Comparison of ENCODE assay signal across 8 cellular contexts in genomic region chr4:87058272-87059073, GRCh38.
A peak's percentile ranks its signal among the peaks of the same experiment; 100 is the strongest.
DNase-seq lines count a peak whose midpoint lies in the region; ATAC-seq and TF ChIP-seq lines count a peak whose summit lies in the region.

No MANE protein-coding gene starts in this region.

- peak; percentile 45 for DNase-seq in Caki2 (ENCODE audit: low read depth)
- DNase-seq in activated CD8-positive, alpha-beta memory T cell treated with anti-CD3 and anti-CD28 coated beads, Interleukin-2, amount 10 ng/mL, durations not matched to agents 7 days and 5 days: peak; percentile 50
- DNase-seq in left ventricle myocardium inferior: no peak
- DNase-seq in stimulated activated CD4-positive, alpha-beta T cell treated with anti-CD3 and anti-CD28 coated beads, Interleukin-1b, Interleukin-23, amount 100 ng/mL, for 4 hours (ENCODE audit: low read depth in 2 of 2): peak; percentile 34 to 42
- no peak for DNase-seq in KBM-7
- no peak for DNase-seq in NCI-H345 (lab: John Stamatoyannopoulos, UW)

- peak overlapping the region; percentile 83 for H3K27ac ChIP-seq in left ventricle myocardium inferior (replicated peaks)

- in situ Hi-C loops in Caki2 (cut with HindIII; ENCODE audit: low pct_unique_long_range_greater_than_20kb, low sequenced_read_pairs) (no loop called here), KBM-7 (cut with MboI; ENCODE audit: low pct_unique_long_range_greater_than_20kb, low sequenced_read_pairs) (no loop called here)

- H3K27me3 Mint-ChIP-seq in activated CD8-positive, alpha-beta memory T cell treated with anti-CD3 and anti-CD28 coated beads, Interleukin-2, amount 10 ng/mL, durations not matched to agents 7 days and 5 days: no peaks in the 10 kb centered on the region

- intact Hi-C loops in left ventricle myocardium inferior (cut with micrococcal nuclease): no loop called here

- peaks cover 53% of the 10 kb centered on the region for H3K4me1 Mint-ChIP-seq in activated CD8-positive, alpha-beta memory T cell treated with anti-CD3 and anti-CD28 coated beads, Interleukin-2, amount 10 ng/mL, durations not matched to agents 7 days and 5 days

- H3K27ac Mint-ChIP-seq in activated CD8-positive, alpha-beta memory T cell treated with anti-CD3 and anti-CD28 coated beads, Interleukin-2, amount 10 ng/mL, durations not matched to agents 7 days and 5 days: no peak overlapping the region

- TF ChIP-seq CTCF in left ventricle myocardium inferior (IDR thresholded peaks at IDR 0.05; ENCODE audit: borderline replicate concordance): peak; percentile 46

- H3K4me3 Mint-ChIP-seq in activated CD8-positive, alpha-beta memory T cell treated with anti-CD3 and anti-CD28 coated beads, Interleukin-2, amount 10 ng/mL, durations not matched to agents 7 days and 5 days: no peak overlapping the region

- ATAC-seq in HG02885 (IDR thresholded peaks at IDR 0.05; ENCODE audit: poor library complexity, unreplicated experiment) (peak; percentile 56), HG03097 (IDR thresholded peaks at IDR 0.05; ENCODE audit: low FRiP score, unreplicated experiment) (no peak)
- peak; percentile 67 for ATAC-seq in activated CD8-positive, alpha-beta memory T cell treated with anti-CD3 and anti-CD28 coated beads, Interleukin-2, amount 10 ng/mL, durations not matched to agents 7 days and 5 days

- no peak overlapping the region for H3K4me3 ChIP-seq in left ventricle myocardium inferior

- H3K4me1 ChIP-seq in left ventricle myocardium inferior: peaks cover 85% of the 10 kb centered on the region

- peaks cover 10% of the 10 kb centered on the region for H3K36me3 ChIP-seq in left ventricle myocardium inferior

- no peaks in the 10 kb centered on the region for H3K9me3 Mint-ChIP-seq in activated CD8-positive, alpha-beta memory T cell treated with anti-CD3 and anti-CD28 coated beads, Interleukin-2, amount 10 ng/mL, durations not matched to agents 7 days and 5 days (ENCODE audit: low read depth)

- H3K9me3 ChIP-seq in left ventricle myocardium inferior (replicated peaks): no peaks in the 10 kb centered on the region

- CTCF ChIA-PET in activated CD8-positive, alpha-beta memory T cell treated with anti-CD3 and anti-CD28 coated beads, Interleukin-2, amount 10 ng/mL, durations not matched to agents 7 days and 5 days (lab: Charles Lee): interaction anchor here (1.0 to 1.4 kb wide), 2 partner anchors 14 to 35 kb away, joined by 3 read pairs; no protein-coding TSS in a partner anchor

- H3K27me3 ChIP-seq in left ventricle myocardium inferior (ENCODE audit: low read depth): no peaks in the 10 kb centered on the region

- H3K36me3 Mint-ChIP-seq in activated CD8-positive, alpha-beta memory T cell treated with anti-CD3 and anti-CD28 coated beads, Interleukin-2, amount 10 ng/mL, durations not matched to agents 7 days and 5 days: peaks cover 25% of the 10 kb centered on the region

Comparison
In these comparisons a context has a peak if more than half of its experiments do, and no peak if none do; other contexts are left out.
1. DNase-seq: peak in Caki2 (single experiment), activated CD8-positive, alpha-beta memory T cell treated with anti-CD3 and anti-CD28 coated beads, Interleukin-2, amount 10 ng/mL, durations not matched to agents 7 days and 5 days (single experiment) and stimulated activated CD4-positive, alpha-beta T cell treated with anti-CD3 and anti-CD28 coated beads, Interleukin-1b, Interleukin-23, amount 100 ng/mL, for 4 hours (2 of 2); none in left ventricle myocardium inferior (single experiment), KBM-7 (single experiment) and NCI-H345 (single experiment).